ENCODE assay signal across 18 cellular contexts in the genomic region with DNA sequence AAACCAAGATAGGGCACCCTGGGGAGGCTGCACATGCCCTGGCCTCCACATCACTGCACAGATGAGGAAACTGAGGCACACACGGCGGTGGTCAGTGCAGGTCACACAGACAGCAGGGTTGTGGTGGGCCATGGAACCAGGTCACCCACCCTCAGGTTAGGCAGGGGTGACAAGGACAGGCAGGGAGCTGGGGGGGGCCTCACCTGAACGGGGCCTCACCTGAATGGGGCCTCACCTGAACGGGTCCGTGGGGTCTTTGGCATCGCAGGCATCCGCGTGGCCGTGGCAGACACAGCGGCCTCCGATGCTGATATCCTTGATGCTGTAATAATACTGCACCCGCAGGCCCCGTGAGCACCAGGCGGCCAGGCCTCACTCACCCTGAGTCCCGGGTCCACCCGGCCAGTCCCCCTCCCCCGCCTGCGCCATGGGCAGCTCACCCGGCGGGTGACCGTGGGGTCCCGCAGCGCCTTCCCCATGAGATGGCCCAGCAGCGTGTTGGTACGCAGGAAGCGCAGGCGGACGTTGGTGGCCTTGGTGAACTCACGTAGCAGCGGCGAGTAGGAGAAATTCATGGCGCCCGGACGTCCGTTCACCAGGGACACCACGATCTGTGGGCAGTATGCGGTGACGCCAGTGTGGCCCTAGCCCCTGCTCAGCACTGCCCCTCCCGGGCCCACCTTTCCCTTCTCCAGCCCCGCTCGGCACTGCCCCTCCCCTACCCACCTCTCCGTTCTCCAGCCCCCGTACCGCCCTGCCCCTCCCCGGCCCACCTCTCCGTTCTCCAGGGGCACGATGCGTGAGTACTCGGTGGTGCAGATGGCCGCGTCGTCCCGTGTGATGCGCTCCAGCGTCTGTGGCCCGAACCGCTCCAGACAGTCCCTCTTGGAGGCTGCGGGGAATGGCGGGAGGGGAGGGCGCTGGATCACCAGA. TPM values are rescaled to one million over a fixed set of nuclear protein-coding genes. Genes with fewer than 3 reads are reported as not detected.
A peak's percentile ranks its signal among the peaks of the same experiment; 100 is the strongest.
DNase-seq lines count a peak whose midpoint lies in the region; ATAC-seq and TF ChIP-seq lines count a peak whose summit lies in the region.
"Had no signal": no experiment of that assay in that cellular context is flagged by ENCODE, and none has a peak within 500 bp of the region (broad histone marks: within the 10 kb centered on the region; RNA-seq: fewer than 3 reads in every experiment).

No MANE protein-coding gene starts in this region.

- DNase-seq in RWPE2 (ENCODE audit: low spot score) (peak; percentile 92), heart left ventricle (peak in 3 of 5 donors; percentile 21 to 55 (median 21)), neuronal stem cell (ENCODE audit: low spot score) (no peak), mesendoderm (no peak), activated T-cell treated with anti-CD3 and anti-CD28 coated beads for 4 hours (no peak), NCI-H1930 (lab: John Stamatoyannopoulos, UW) (no peak)
- DNase-seq: activated CD8-positive, alpha-beta memory T cell treated with anti-CD3 and anti-CD28 coated beads for 24 hours; activated naive CD8-positive, alpha-beta T cell treated with anti-CD3 and anti-CD28 coated beads, Interleukin-2, amount 50 U/mL, for 24 hours; H7; KG1; mesenchymal stem cell; NCI-H1048; stimulated activated CD4-positive, alpha-beta T cell treated with anti-CD3 and anti-CD28 coated beads, Interleukin-15, amount 100 ng/mL, for 24 hours had no signal

- 91 to 92% (median 91%) methylated on average over 55 to 60 of the region's 60 CpGs for WGBS in heart left ventricle, 4 donors
- WGBS in neuronal stem cell (ENCODE audit: extremely low coverage in 2 of 2, insufficient read length in 2 of 2, insufficient replicate concordance in 1 of 2), 2 donors, result no CpG with 5 or more reads among the region's 60 CpGs
- 90% methylated on average over 60 of the region's 60 CpGs for WGBS in urinary bladder
- no CpG with 5 or more reads among the region's 60 CpGs for WGBS in mesendoderm (ENCODE audit: extremely low coverage, insufficient coverage, low lambda C conversion rate)

- H2AFZ ChIP-seq in neuronal stem cell (ENCODE audit: low read length), result no peak overlapping the region

- H3K23ac ChIP-seq in neuronal stem cell (ENCODE audit: low read depth, low read length, poor library complexity) (peak overlapping the region; percentile 43), mesendoderm (ENCODE audit: low read length) (no peak overlapping the region)

- H2AK5ac ChIP-seq in neuronal stem cell (ENCODE audit: low read depth, low read length), result no peak overlapping the region
- H2AK5ac ChIP-seq in mesendoderm (ENCODE audit: low read length), result no peak overlapping the region

- H3K18ac ChIP-seq in neuronal stem cell (ENCODE audit: low read length), result no peak overlapping the region
- H3K18ac ChIP-seq in mesendoderm (ENCODE audit: low read length), result no peak overlapping the region

- H3K79me1 ChIP-seq in neuronal stem cell (ENCODE audit: low read depth, low read length) (peaks cover 26% of the 10 kb centered on the region), mesendoderm (ENCODE audit: low read length) (peaks cover 2% of the 10 kb centered on the region)

- no peak overlapping the region for H3K56ac ChIP-seq in mesendoderm (ENCODE audit: low read length)

- no peaks in the 10 kb centered on the region for H3K27me3 ChIP-seq in RWPE2 (ENCODE audit: insufficient read depth, poor library complexity, severe bottlenecking)
- no peaks in the 10 kb centered on the region for H3K27me3 ChIP-seq in heart left ventricle
- H3K27me3 ChIP-seq in neuronal stem cell (ENCODE audit: control insufficient read depth in 3 of 3, insufficient read depth in 3 of 3, low read depth in 1 of 3, low read length in 3 of 3), result no peaks in the 10 kb centered on the region
- no peaks in the 10 kb centered on the region for H3K27me3 ChIP-seq in mesendoderm (ENCODE audit: insufficient read depth, low read length, poor library complexity)
- H3K27me3 ChIP-seq: dorsolateral prefrontal cortex had no signal

- H3K27ac ChIP-seq in RWPE2 (ENCODE audit: poor library complexity, severe bottlenecking) (peak overlapping the region; percentile 99), heart left ventricle (peak overlapping the region in 10 of 12 donors; percentile 56 to 97 (median 84)), neuronal stem cell (replicated peaks; ENCODE audit: low read length) (no peak overlapping the region), urinary bladder (ENCODE audit: low read depth) (peak overlapping the region; percentile 30), mesendoderm (ENCODE audit: low read depth, low read length) (no peak overlapping the region)
- H3K27ac ChIP-seq: HL-60 had no signal

- H2BK120ac ChIP-seq in neuronal stem cell (ENCODE audit: low read depth, low read length) (no peak overlapping the region), mesendoderm (ENCODE audit: low read depth, low read length) (no peak overlapping the region)

- H4K91ac ChIP-seq in neuronal stem cell (ENCODE audit: low read depth, low read length, poor library complexity), result no peak overlapping the region

- H3K4me1 ChIP-seq in RWPE2 (ENCODE audit: insufficient read depth, poor library complexity, severe bottlenecking) (peaks cover 68% of the 10 kb centered on the region), heart left ventricle (peaks cover 21 to 48% (median 38%) of the 10 kb centered on the region in 12 donors), neuronal stem cell (ENCODE audit: control insufficient read depth in 2 of 2, insufficient read depth in 1 of 2, low read depth in 1 of 2, low read length in 2 of 2) (peaks cover 18 to 22% of the 10 kb centered on the region in 2 donors), urinary bladder (ENCODE audit: insufficient read depth) (no peaks in the 10 kb centered on the region), mesendoderm (ENCODE audit: control insufficient read depth, low read depth, low read length) (peaks cover 5% of the 10 kb centered on the region)

- no peak overlapping the region for H2BK15ac ChIP-seq in neuronal stem cell (ENCODE audit: low read length)
- no peak overlapping the region for H2BK15ac ChIP-seq in mesendoderm (replicated peaks; ENCODE audit: low read depth)

- no peak overlapping the region for H3K14ac ChIP-seq in neuronal stem cell (ENCODE audit: low read length)

- H2BK12ac ChIP-seq in neuronal stem cell (ENCODE audit: low read length), result no peak overlapping the region

- H3K79me2 ChIP-seq in mesendoderm (ENCODE audit: control insufficient read depth, insufficient read depth, low read length), result peaks cover 14% of the 10 kb centered on the region

- TF ChIP-seq CTCF in RWPE2 (IDR thresholded peaks at IDR 0.05; ENCODE audit: poor library complexity, severe bottlenecking) (no peak), heart left ventricle (IDR thresholded peaks at IDR 0.05) (no peak)

- H3K4ac ChIP-seq in neuronal stem cell (ENCODE audit: low read length), result no peak overlapping the region
- no peak overlapping the region for H3K4ac ChIP-seq in mesendoderm (ENCODE audit: low read depth, low read length)

- ATAC-seq in RWPE2 (ENCODE audit: low read depth), result no peak
- no peak for ATAC-seq in heart left ventricle
- ATAC-seq: activated naive CD8-positive, alpha-beta T cell treated with anti-CD3 and anti-CD28 coated beads, Interleukin-2, amount 50 U/mL, for 24 hours; natural killer cell treated with Interleukin-12 subunit alpha and Interleukin-12 subunit beta and Interleukin-15 and Interleukin-18, amount 100 ng/mL, for 72 hours; stimulated activated effector memory CD8-positive, alpha-beta T cell treated with anti-CD3 and anti-CD28 coated beads, Interleukin-12 subunit alpha, Interleukin-12 subunit beta, amount 100 ng/mL, for 72 hours had no signal

- H4K5ac ChIP-seq in mesendoderm (ENCODE audit: low read length), result no peak overlapping the region

- H3K4me2 ChIP-seq in neuronal stem cell (ENCODE audit: insufficient read depth, low read length, poor library complexity, severe bottlenecking) (no peak overlapping the region), mesendoderm (ENCODE audit: low read length) (no peak overlapping the region)

- H3K9ac ChIP-seq in neuronal stem cell (ENCODE audit: low read depth, low read length, poor library complexity) (peak overlapping the region; percentile 12), mesendoderm (ENCODE audit: low read length) (no peak overlapping the region)

- H4K8ac ChIP-seq in neuronal stem cell (ENCODE audit: low read depth, low read length) (no peak overlapping the region), mesendoderm (ENCODE audit: low read depth, low read length) (no peak overlapping the region)

- H3K4me3 ChIP-seq in RWPE2 (ENCODE audit: severe bottlenecking) (no peak overlapping the region), heart left ventricle (no peak overlapping the region), neuronal stem cell (ENCODE audit: low read length in 2 of 2) (no peak overlapping the region), urinary bladder (ENCODE audit: low read depth, low read length) (no peak overlapping the region), mesendoderm (ENCODE audit: low read length) (no peak overlapping the region)

- H3K36me3 ChIP-seq in RWPE2 (ENCODE audit: low read depth) (peaks cover 86% of the 10 kb centered on the region), heart left ventricle (peaks cover 0 to 49% (median 30%) of the 10 kb centered on the region in 9 donors), neuronal stem cell (replicated peaks in 1 of 2; ENCODE audit: control insufficient read depth in 2 of 2, insufficient read depth in 2 of 2, low read length in 2 of 2) (peaks cover 30 to 37% of the 10 kb centered on the region in 2 donors), urinary bladder (ENCODE audit: insufficient read depth) (no peaks in the 10 kb centered on the region), mesendoderm (ENCODE audit: control insufficient read depth, insufficient read depth, low read length) (peaks cover 2% of the 10 kb centered on the region)

- intact Hi-C loops in heart left ventricle (cut with DNase I), result loop anchor here in 5 of 10 donors (2.0 to 10.0 kb wide), 5 partner anchors 25 to 49 kb away; partner anchors contain the start of gene ADRM1 (in 2 of the 5)

- TF ChIP-seq POLR2A in heart left ventricle (IDR thresholded peaks at IDR 0.05), result no peak

- H3K9me3 ChIP-seq in RWPE2 (ENCODE audit: severe bottlenecking), result no peaks in the 10 kb centered on the region
- peaks cover 0 to 11% (median 0%) of the 10 kb centered on the region in 12 donors for H3K9me3 ChIP-seq in heart left ventricle
- peaks cover 3 to 6% of the 10 kb centered on the region in 2 donors for H3K9me3 ChIP-seq in neuronal stem cell (replicated peaks in 1 of 2; ENCODE audit: control insufficient read depth in 2 of 2, insufficient read depth in 1 of 2, low read depth in 1 of 2, low read length in 2 of 2)

- H2BK5ac ChIP-seq in neuronal stem cell (ENCODE audit: low read length) (no peak overlapping the region), mesendoderm (ENCODE audit: low read length) (no peak overlapping the region)

RNA-seq across cellular contexts. Expression of gene LAMA5, which starts 15.4 kb away (rescaled TPM):
- total RNA-seq in heart left ventricle, result 100 to 1,000 TPM in 1 of 9 donors, 10 to 100 TPM in 8; 57.4 to 107 (median 73.6) TPM
- 100 to 1,000 TPM in 1 of 2 donors, 10 to 100 TPM in 1; 72.0 to 128 TPM for polyA plus RNA-seq in heart left ventricle
- polyA plus RNA-seq in neuronal stem cell (2013, experiment 1 of 2), result 59.5 TPM
- polyA plus RNA-seq in neuronal stem cell (2013, experiment 2 of 2), result 57.4 TPM
- total RNA-seq in urinary bladder, result 40.4 TPM
- polyA plus RNA-seq in urinary bladder, result 162 TPM
- 39.1 TPM for polyA plus RNA-seq in mesendoderm (2013, experiment 1 of 2)
- 37.2 TPM for polyA plus RNA-seq in mesendoderm (2013, experiment 2 of 2)

RNA-seq across cellular contexts. Expression of gene RPS21, which starts 35.2 kb away (rescaled TPM):
- total RNA-seq in heart left ventricle (100 to 1,000 TPM; 434 to 831 (median 670) TPM), urinary bladder (396 TPM)
- polyA plus RNA-seq in heart left ventricle (1,000 to 10,000 TPM; 1,943 to 3,051 TPM), urinary bladder (4,730 TPM)
- 3,158 TPM for polyA plus RNA-seq in neuronal stem cell (2013, experiment 1 of 2)
- 3,117 TPM for polyA plus RNA-seq in neuronal stem cell (2013, experiment 2 of 2)
- 3,271 TPM for polyA plus RNA-seq in mesendoderm (2013, experiment 1 of 2)
- polyA plus RNA-seq in mesendoderm (2013, experiment 2 of 2), result 3,207 TPM

RNA-seq across cellular contexts. Expression of gene ADRM1, which starts 48.9 kb away (rescaled TPM):
- total RNA-seq in heart left ventricle (100 to 1,000 TPM in 3 of 9 donors, 10 to 100 TPM in 6; 66.8 to 218 (median 79.8) TPM), urinary bladder (27.5 TPM)
- polyA plus RNA-seq in heart left ventricle (100 to 1,000 TPM in 1 of 2 donors, 10 to 100 TPM in 1; 87.2 to 187 TPM), urinary bladder (115 TPM)
- 69.1 TPM for polyA plus RNA-seq in neuronal stem cell (2013, experiment 1 of 2)
- polyA plus RNA-seq in neuronal stem cell (2013, experiment 2 of 2), result 69.0 TPM
- 166 TPM for polyA plus RNA-seq in mesendoderm (2013, experiment 1 of 2)
- polyA plus RNA-seq in mesendoderm (2013, experiment 2 of 2), result 164 TPM

RNA-seq across cellular contexts. Expression of gene CABLES2, which starts 55.4 kb away (rescaled TPM):
- 10 to 100 TPM in 2 of 9 donors, 1 to 10 TPM in 7; 6.1 to 12.0 (median 8.8) TPM for total RNA-seq in heart left ventricle
- 10 to 100 TPM in 1 of 2 donors, 1 to 10 TPM in 1; 2.9 to 10.7 TPM for polyA plus RNA-seq in heart left ventricle
- 15.0 TPM for polyA plus RNA-seq in neuronal stem cell (2013, experiment 1 of 2)
- 14.9 TPM for polyA plus RNA-seq in neuronal stem cell (2013, experiment 2 of 2)
- total RNA-seq in urinary bladder, result 2.1 TPM
- polyA plus RNA-seq in urinary bladder, result 5.7 TPM
- polyA plus RNA-seq in mesendoderm (2013, experiment 1 of 2), result 4.4 TPM
- polyA plus RNA-seq in mesendoderm (2013, experiment 2 of 2), result 4.3 TPM

Comparison
In these comparisons a context has a peak if more than half of its experiments do, and no peak if none do; other contexts are left out.
1. DNase-seq: peak in RWPE2 (single experiment) and heart left ventricle (3 of 5); none in neuronal stem cell (single experiment), mesendoderm (single experiment), activated T-cell treated with anti-CD3 and anti-CD28 coated beads for 4 hours (single experiment) and NCI-H1930 (0 of 2).
2. H3K27ac ChIP-seq: peak in RWPE2 (single experiment), heart left ventricle (10 of 12) and urinary bladder (single experiment); none in neuronal stem cell (single experiment) and mesendoderm (single experiment).